Comparison of ENCODE assay signal across 15 cellular contexts in genomic region chr14:69701269-69701668, GRCh38.
DNase-seq lines count a peak whose midpoint lies in the region; ATAC-seq, FAIRE-seq and TF ChIP-seq lines count a peak whose summit lies in the region.
"Had no signal": no experiment of that assay in that cellular context is flagged by ENCODE, and none has a peak within 500 bp of the region (broad histone marks: within the 10 kb centered on the region; RNA-seq: fewer than 3 reads in every experiment).

No MANE protein-coding gene starts in this region.

- DNase-seq in activated CD8-positive, alpha-beta T cell treated with anti-CD3 and anti-CD28 coated beads, Interleukin-2, amount 10 ng/mL, durations not matched to agents 7 days and 5 days: no peak
- no peak for DNase-seq in activated CD8-positive, alpha-beta T cell treated with anti-CD3 and anti-CD28 coated beads for 36 hours
- DNase-seq in OCI-M2 (lab: John Stamatoyannopoulos, UW; ENCODE audit: unreplicated experiment) (peak; percentile 35), iPS-NIHi11 (ENCODE audit: low spot score) (no peak), H4 (ENCODE audit: low spot score) (no peak), urothelium cell line (ENCODE audit: low spot score) (no peak)
- no peak for DNase-seq in stimulated activated naive B cell treated with anti-CD40 and anti-IgM and Interleukin-4, amounts not matched to agents 10 μg/mL and 1 μg/mL and 100 μg/mL, for 72 hours
- DNase-seq: activated CD8-positive, alpha-beta memory T cell treated with anti-CD3 and anti-CD28 coated beads for 24 hours; activated naive CD8-positive, alpha-beta T cell treated with anti-CD3 and anti-CD28 coated beads, Interleukin-2, amount 10 ng/mL, durations not matched to agents 7 days and 5 days; stimulated activated CD4-positive, alpha-beta T cell treated with anti-CD3 and anti-CD28 coated beads, Interleukin-12 subunit alpha, Interleukin-12 subunit beta, amount 100 ng/mL, for 4 hours; T1000; thyroid gland had no signal

- H3K9ac ChIP-seq in iPS-20b (ENCODE audit: low read depth, low read length): 0 out of 2 replicates have a peak overlapping the region, but pooled peaks have one; percentile 8

- H3K4me1 ChIP-seq in iPS-20b (ENCODE audit: insufficient read depth, low read length): peaks cover 18% of the 10 kb centered on the region

- no peaks in the 10 kb centered on the region for H3K27me3 ChIP-seq in iPS-20b (ENCODE audit: insufficient read depth, low read length)
- H3K27me3 ChIP-seq: thyroid gland had no signal

- no peaks in the 10 kb centered on the region for H3K27me3 Mint-ChIP-seq in activated CD8-positive, alpha-beta T cell treated with anti-CD3 and anti-CD28 coated beads, Interleukin-2, amount 10 ng/mL, durations not matched to agents 7 days and 5 days (ENCODE audit: low read depth)
- no peaks in the 10 kb centered on the region for H3K27me3 Mint-ChIP-seq in activated CD8-positive, alpha-beta T cell treated with anti-CD3 and anti-CD28 coated beads for 36 hours
- H3K27me3 Mint-ChIP-seq in stimulated activated naive B cell treated with anti-CD40 and anti-IgM and Interleukin-4, amounts not matched to agents 10 μg/mL and 1 μg/mL and 100 μg/mL, for 72 hours: no peaks in the 10 kb centered on the region
- H3K27me3 Mint-ChIP-seq: activated naive CD8-positive, alpha-beta T cell treated with anti-CD3 and anti-CD28 coated beads, Interleukin-2, amount 10 ng/mL, durations not matched to agents 7 days and 5 days had no signal

- FAIRE-seq in urothelium cell line (lab: Jason Lieb, UNC): no peak
- FAIRE-seq: GM12892 had no signal

- no peak for ATAC-seq in activated CD8-positive, alpha-beta T cell treated with anti-CD3 and anti-CD28 coated beads, Interleukin-2, amount 10 ng/mL, durations not matched to agents 7 days and 5 days
- ATAC-seq in activated CD8-positive, alpha-beta T cell treated with anti-CD3 and anti-CD28 coated beads for 36 hours: no peak
- no peak for ATAC-seq in stimulated activated naive B cell treated with anti-CD40 and anti-IgM and Interleukin-4, amounts not matched to agents 10 μg/mL and 1 μg/mL and 100 μg/mL, for 72 hours (replicated peaks)
- ATAC-seq: esophagus mucosa had no signal

- no peaks in the 10 kb centered on the region for H3K36me3 ChIP-seq in iPS-20b (ENCODE audit: insufficient read depth, low read depth, low read length)

- H3K27ac Mint-ChIP-seq in activated CD8-positive, alpha-beta T cell treated with anti-CD3 and anti-CD28 coated beads, Interleukin-2, amount 10 ng/mL, durations not matched to agents 7 days and 5 days: peak overlapping the region; percentile 10
- no peak overlapping the region for H3K27ac Mint-ChIP-seq in activated CD8-positive, alpha-beta T cell treated with anti-CD3 and anti-CD28 coated beads for 36 hours
- peak overlapping the region; percentile 47 for H3K27ac Mint-ChIP-seq in stimulated activated naive B cell treated with anti-CD40 and anti-IgM and Interleukin-4, amounts not matched to agents 10 μg/mL and 1 μg/mL and 100 μg/mL, for 72 hours
- H3K27ac Mint-ChIP-seq: activated naive CD8-positive, alpha-beta T cell treated with anti-CD3 and anti-CD28 coated beads, Interleukin-2, amount 10 ng/mL, durations not matched to agents 7 days and 5 days had no signal

- H3K4me3 Mint-ChIP-seq in activated CD8-positive, alpha-beta T cell treated with anti-CD3 and anti-CD28 coated beads, Interleukin-2, amount 10 ng/mL, durations not matched to agents 7 days and 5 days: no peak overlapping the region
- no peak overlapping the region for H3K4me3 Mint-ChIP-seq in activated CD8-positive, alpha-beta T cell treated with anti-CD3 and anti-CD28 coated beads for 36 hours
- peak overlapping the region in 1 of 2 donors; percentile 4 for H3K4me3 Mint-ChIP-seq in stimulated activated naive B cell treated with anti-CD40 and anti-IgM and Interleukin-4, amounts not matched to agents 10 μg/mL and 1 μg/mL and 100 μg/mL, for 72 hours
- H3K4me3 Mint-ChIP-seq: activated naive CD8-positive, alpha-beta T cell treated with anti-CD3 and anti-CD28 coated beads, Interleukin-2, amount 10 ng/mL, durations not matched to agents 7 days and 5 days had no signal

- peaks cover 81% of the 10 kb centered on the region for H3K4me1 Mint-ChIP-seq in activated CD8-positive, alpha-beta T cell treated with anti-CD3 and anti-CD28 coated beads, Interleukin-2, amount 10 ng/mL, durations not matched to agents 7 days and 5 days (ENCODE audit: low read depth)
- H3K4me1 Mint-ChIP-seq in activated CD8-positive, alpha-beta T cell treated with anti-CD3 and anti-CD28 coated beads for 36 hours (ENCODE audit: low read depth): peaks cover 68% of the 10 kb centered on the region
- peaks cover 62 to 98% of the 10 kb centered on the region in 2 donors for H3K4me1 Mint-ChIP-seq in stimulated activated naive B cell treated with anti-CD40 and anti-IgM and Interleukin-4, amounts not matched to agents 10 μg/mL and 1 μg/mL and 100 μg/mL, for 72 hours

- no peaks in the 10 kb centered on the region for H3K9me3 Mint-ChIP-seq in activated CD8-positive, alpha-beta T cell treated with anti-CD3 and anti-CD28 coated beads, Interleukin-2, amount 10 ng/mL, durations not matched to agents 7 days and 5 days (ENCODE audit: insufficient read depth)
- no peaks in the 10 kb centered on the region for H3K9me3 Mint-ChIP-seq in activated CD8-positive, alpha-beta T cell treated with anti-CD3 and anti-CD28 coated beads for 36 hours
- H3K9me3 Mint-ChIP-seq in stimulated activated naive B cell treated with anti-CD40 and anti-IgM and Interleukin-4, amounts not matched to agents 10 μg/mL and 1 μg/mL and 100 μg/mL, for 72 hours: no peaks in the 10 kb centered on the region
- H3K9me3 Mint-ChIP-seq: activated naive CD8-positive, alpha-beta T cell treated with anti-CD3 and anti-CD28 coated beads, Interleukin-2, amount 10 ng/mL, durations not matched to agents 7 days and 5 days had no signal

- intact Hi-C loops in activated CD8-positive, alpha-beta T cell treated with anti-CD3 and anti-CD28 coated beads for 36 hours (cut with micrococcal nuclease): no loop called here

- CTCF ChIA-PET in activated CD8-positive, alpha-beta T cell treated with anti-CD3 and anti-CD28 coated beads, Interleukin-2, amount 10 ng/mL, durations not matched to agents 7 days and 5 days (lab: Charles Lee): interaction anchor here (0.8 kb wide), 1 partner anchor 27 kb away, joined by 3 read pairs; no protein-coding TSS in a partner anchor
- CTCF ChIA-PET in activated CD8-positive, alpha-beta T cell treated with anti-CD3 and anti-CD28 coated beads for 36 hours (lab: Charles Lee): interaction anchor here (1.0 kb wide), 1 partner anchor 117 kb away, joined by 5 read pairs; no protein-coding TSS in a partner anchor

- no peak overlapping the region for H3K4me3 ChIP-seq in iPS-20b (ENCODE audit: low read length)
- H3K4me3 ChIP-seq: thyroid gland had no signal

- H3K27ac ChIP-seq in iPS-20b (ENCODE audit: low read length): no peak overlapping the region

- TF ChIP-seq CTCF in activated CD8-positive, alpha-beta T cell treated with anti-CD3 and anti-CD28 coated beads for 36 hours (IDR thresholded peaks at IDR 0.05): no peak

- H3K36me3 Mint-ChIP-seq in activated CD8-positive, alpha-beta T cell treated with anti-CD3 and anti-CD28 coated beads, Interleukin-2, amount 10 ng/mL, durations not matched to agents 7 days and 5 days (ENCODE audit: low read depth): peaks cover 35% of the 10 kb centered on the region
- peaks cover 40% of the 10 kb centered on the region for H3K36me3 Mint-ChIP-seq in activated CD8-positive, alpha-beta T cell treated with anti-CD3 and anti-CD28 coated beads for 36 hours (ENCODE audit: low read depth)
- peaks cover 25 to 47% of the 10 kb centered on the region in 2 donors for H3K36me3 Mint-ChIP-seq in stimulated activated naive B cell treated with anti-CD40 and anti-IgM and Interleukin-4, amounts not matched to agents 10 μg/mL and 1 μg/mL and 100 μg/mL, for 72 hours

- no peaks in the 10 kb centered on the region for H3K9me3 ChIP-seq in iPS-20b (ENCODE audit: insufficient read depth, low read depth, low read length)
- H3K9me3 ChIP-seq: thyroid gland had no signal

- POLR2A ChIA-PET in activated CD8-positive, alpha-beta T cell treated with anti-CD3 and anti-CD28 coated beads, Interleukin-2, amount 10 ng/mL, durations not matched to agents 7 days and 5 days (lab: Charles Lee): interaction anchor here (0.5 to 0.6 kb wide), 2 partner anchors 26 to 261 kb away, joined by 3 read pairs; no protein-coding TSS in a partner anchor
- POLR2A ChIA-PET in activated CD8-positive, alpha-beta T cell treated with anti-CD3 and anti-CD28 coated beads for 36 hours (lab: Charles Lee): interaction anchor here (0.7 to 1.1 kb wide), 2 partner anchors 12 to 15 kb away, joined by 3 read pairs; no protein-coding TSS in a partner anchor
